9 cellular contexts compared by ENCODE assay signal in genomic region chr5:10289353-10289752, GRCh38. TPM values are rescaled to one million over a fixed set of nuclear protein-coding genes. Genes with fewer than 3 reads are reported as not detected.
DNase-seq lines count a peak whose midpoint lies in the region; ATAC-seq and TF ChIP-seq lines count a peak whose summit lies in the region.
"Had no signal": no experiment of that assay in that cellular context is flagged by ENCODE, and none has a peak within 500 bp of the region (broad histone marks: within the 10 kb centered on the region; RNA-seq: fewer than 3 reads in every experiment).

No MANE protein-coding gene starts in this region.

- ATAC-seq in lower lobe of right lung (peak; percentile 85 to 92), HG02642 (IDR thresholded peaks at IDR 0.05; ENCODE audit: poor library complexity, unreplicated experiment) (no peak)
- ATAC-seq in activated naive CD4-positive, alpha-beta T cell treated with anti-CD3 and anti-CD28 coated beads, Interleukin-2, amount 50 U/mL, for 72 hours, result no peak

- peak; percentile 27 for DNase-seq in BE2C
- peak; percentile 30 for DNase-seq in NAMALWA (ENCODE audit: low spot score)
- peak; percentile 30 for DNase-seq in astrocyte of the hippocampus (ENCODE audit: low read depth, low spot score)
- no peak for DNase-seq in lower lobe of right lung
- DNase-seq in ureter (ENCODE audit: low spot score), result no peak
- DNase-seq in DMS114 treated with DMSO at 0.1 percent for 48 hours (lab: John Stamatoyannopoulos, UW; ENCODE audit: unreplicated experiment), result no peak
- DNase-seq in activated naive CD4-positive, alpha-beta T cell treated with anti-CD3 and anti-CD28 coated beads, Interleukin-2, amount 50 U/mL, for 72 hours (ENCODE audit: low spot score in 2 of 2), result no peak
- DNase-seq: T-helper 2 cell had no signal

- no peak overlapping the region for H3K27ac Mint-ChIP-seq in activated naive CD4-positive, alpha-beta T cell treated with anti-CD3 and anti-CD28 coated beads, Interleukin-2, amount 50 U/mL, for 72 hours

- H3K27me3 ChIP-seq in BE2C (no peaks in the 10 kb centered on the region), lower lobe of right lung (ENCODE audit: low read depth) (no peaks in the 10 kb centered on the region)

- TF ChIP-seq CTCF in BE2C (IDR thresholded peaks at IDR 0.05; ENCODE audit: low read depth, low read length) (no peak), lower lobe of right lung (IDR thresholded peaks at IDR 0.05) (no peak)

- H3K9me3 Mint-ChIP-seq in activated naive CD4-positive, alpha-beta T cell treated with anti-CD3 and anti-CD28 coated beads, Interleukin-2, amount 50 U/mL, for 72 hours, result no peaks in the 10 kb centered on the region

- H3K4me3 ChIP-seq in BE2C (ENCODE audit: low read depth, low read length), result no peak overlapping the region
- H3K4me3 ChIP-seq in lower lobe of right lung, result no peak overlapping the region

- no peaks in the 10 kb centered on the region for H3K36me3 Mint-ChIP-seq in activated naive CD4-positive, alpha-beta T cell treated with anti-CD3 and anti-CD28 coated beads, Interleukin-2, amount 50 U/mL, for 72 hours

- H3K27ac ChIP-seq in lower lobe of right lung, result no peak overlapping the region

- H3K4me1 ChIP-seq in BE2C (peaks cover 10% of the 10 kb centered on the region), lower lobe of right lung (peaks cover 12% of the 10 kb centered on the region)

- intact Hi-C loops in lower lobe of right lung (cut with DNase I), result no loop called here

- H3K9me3 ChIP-seq in BE2C (no peaks in the 10 kb centered on the region), lower lobe of right lung (no peaks in the 10 kb centered on the region)

- H3K36me3 ChIP-seq in BE2C (no peaks in the 10 kb centered on the region), lower lobe of right lung (peaks cover 3% of the 10 kb centered on the region)

RNA-seq across cellular contexts. Expression of gene CMBL, which starts 18.3 kb away (rescaled TPM):
- 2.4 TPM for polyA plus RNA-seq in BE2C (2012; ENCODE audit: insufficient read depth, insufficient read length, low read depth)
- 21.7 TPM for total RNA-seq in lower lobe of right lung
- 20.7 TPM for total RNA-seq in ureter
- 1 to 10 TPM in 1 of 2 donors, under 1 TPM in 1; 0.80 to 1.7 TPM for total RNA-seq in activated naive CD4-positive, alpha-beta T cell treated with anti-CD3 and anti-CD28 coated beads, Interleukin-2, amount 50 U/mL, for 72 hours

RNA-seq across cellular contexts. Expression of gene CCT5, which starts 39.3 kb away (rescaled TPM):
- 519 TPM for polyA plus RNA-seq in BE2C (2012; ENCODE audit: insufficient read depth, insufficient read length, low read depth)
- total RNA-seq in lower lobe of right lung (116 TPM), ureter (158 TPM)
- total RNA-seq in activated naive CD4-positive, alpha-beta T cell treated with anti-CD3 and anti-CD28 coated beads, Interleukin-2, amount 50 U/mL, for 72 hours, result 100 to 1,000 TPM; 347 to 353 TPM

RNA-seq across cellular contexts. Expression of gene ATPSCKMT, which starts 39.7 kb away (rescaled TPM):
- polyA plus RNA-seq in BE2C (2012; ENCODE audit: insufficient read depth, insufficient read length, low read depth), result 30.5 TPM
- 13.1 TPM for total RNA-seq in lower lobe of right lung
- total RNA-seq in ureter, result 27.4 TPM
- total RNA-seq in activated naive CD4-positive, alpha-beta T cell treated with anti-CD3 and anti-CD28 coated beads, Interleukin-2, amount 50 U/mL, for 72 hours, result 10 to 100 TPM; 16.9 to 20.9 TPM

Comparison
In these comparisons a context has a peak if more than half of its experiments do, and no peak if none do; other contexts are left out.
1. DNase-seq: peak in BE2C (single experiment), NAMALWA (single experiment) and astrocyte of the hippocampus (single experiment); none in lower lobe of right lung (single experiment), ureter (single experiment), DMS114 treated with DMSO at 0.1 percent for 48 hours (single experiment) and activated naive CD4-positive, alpha-beta T cell treated with anti-CD3 and anti-CD28 coated beads, Interleukin-2, amount 50 U/mL, for 72 hours (0 of 2).
2. ATAC-seq: peak in lower lobe of right lung (2 of 2); none in HG02642 (single experiment) and activated naive CD4-positive, alpha-beta T cell treated with anti-CD3 and anti-CD28 coated beads, Interleukin-2, amount 50 U/mL, for 72 hours (0 of 2).